Comparison of ENCODE assay signal across 18 cellular contexts in the genomic region with DNA sequence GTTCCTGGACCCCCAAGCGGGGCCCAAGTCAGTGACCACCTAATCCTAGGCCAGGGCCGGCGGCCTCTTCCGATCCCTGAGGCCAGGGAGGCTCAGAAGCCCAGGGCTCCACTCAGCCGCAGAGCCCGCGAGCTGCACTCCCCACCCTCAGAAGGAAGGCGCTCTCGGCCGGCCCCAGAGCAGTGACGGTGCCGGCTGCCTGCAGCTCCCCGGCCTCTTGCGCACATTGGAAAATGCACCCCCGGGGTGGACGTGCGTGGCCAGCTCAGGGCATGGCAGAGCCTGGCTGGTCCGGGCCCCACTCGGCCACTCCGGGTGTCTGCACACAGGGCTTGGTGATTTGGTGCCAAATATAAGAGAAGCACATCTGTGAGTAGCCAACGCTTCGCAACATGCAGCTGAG.
"Had no signal": no experiment of that assay in that cellular context is flagged by ENCODE, and none has a peak within 500 bp of the region (broad histone marks: within the 10 kb centered on the region; RNA-seq: fewer than 3 reads in every experiment).

No MANE protein-coding gene starts in this region.

- H3K4me3 Mint-ChIP-seq: activated CD8-positive, alpha-beta memory T cell treated with anti-CD3 and anti-CD28 coated beads, Interleukin-2, amount 10 ng/mL, durations not matched to agents 7 days and 5 days; activated naive CD4-positive, alpha-beta T cell treated with anti-CD3 and anti-CD28 coated beads, Interleukin-2, amount 10 ng/mL, durations not matched to agents 7 days and 5 days; activated T-cell treated with anti-CD3 and anti-CD28 coated beads, Interleukin-2, amount 50 U/mL, for 24 hours; stimulated activated naive B cell treated with anti-CD40 and anti-IgM and Interleukin-4, amounts not matched to agents 10 μg/mL and 1 μg/mL and 100 μg/mL, for 72 hours had no signal

- H3K9me3 Mint-ChIP-seq: activated T-cell treated with anti-CD3 and anti-CD28 coated beads, Interleukin-2, amount 50 U/mL, for 24 hours had no signal

- H2AFZ ChIP-seq: parathyroid adenoma had no signal

- H3K36me3 Mint-ChIP-seq: activated CD8-positive, alpha-beta memory T cell treated with anti-CD3 and anti-CD28 coated beads, Interleukin-2, amount 10 ng/mL, durations not matched to agents 7 days and 5 days; activated naive CD4-positive, alpha-beta T cell treated with anti-CD3 and anti-CD28 coated beads, Interleukin-2, amount 10 ng/mL, durations not matched to agents 7 days and 5 days; stimulated activated naive B cell treated with anti-CD40 and anti-IgM and Interleukin-4, amounts not matched to agents 10 μg/mL and 1 μg/mL and 100 μg/mL, for 72 hours had no signal

- H3K36me3 ChIP-seq: ascending aorta, lower lobe of right lung, thyroid gland, uterus had no signal

- H3K4me1 Mint-ChIP-seq: activated CD8-positive, alpha-beta memory T cell treated with anti-CD3 and anti-CD28 coated beads, Interleukin-2, amount 10 ng/mL, durations not matched to agents 7 days and 5 days; activated naive CD4-positive, alpha-beta T cell treated with anti-CD3 and anti-CD28 coated beads, Interleukin-2, amount 10 ng/mL, durations not matched to agents 7 days and 5 days; mesothelial cell of epicardium had no signal

- DNase-seq: activated CD4-positive, alpha-beta T cell treated with anti-CD3 and anti-CD28 coated beads, Interleukin-2, amount 50 U/mL, for 48 hours; activated CD8-positive, alpha-beta memory T cell treated with anti-CD3 and anti-CD28 coated beads, Interleukin-2, amount 10 ng/mL, durations not matched to agents 7 days and 5 days; activated naive CD4-positive, alpha-beta T cell treated with anti-CD3 and anti-CD28 coated beads, Interleukin-2, amount 10 ng/mL, durations not matched to agents 7 days and 5 days; activated T-cell treated with anti-CD3 and anti-CD28 coated beads, Interleukin-2, amount 50 U/mL, for 24 hours; kidney glomerular epithelial cell; lower lobe of right lung; stimulated activated CD4-positive, alpha-beta T cell treated with anti-CD3 and anti-CD28 coated beads, Interleukin-2, amount 100 ng/mL, for 48 hours; stimulated activated naive B cell treated with anti-CD40 and anti-IgM and Interleukin-4, amounts not matched to agents 10 μg/mL and 1 μg/mL and 100 μg/mL, for 72 hours; T-helper 1 cell; T1000; thyroid gland; uterus had no signal

- H3K9ac ChIP-seq: parathyroid adenoma had no signal

- H3K27ac Mint-ChIP-seq: activated CD8-positive, alpha-beta memory T cell treated with anti-CD3 and anti-CD28 coated beads, Interleukin-2, amount 10 ng/mL, durations not matched to agents 7 days and 5 days; activated naive CD4-positive, alpha-beta T cell treated with anti-CD3 and anti-CD28 coated beads, Interleukin-2, amount 10 ng/mL, durations not matched to agents 7 days and 5 days; activated T-cell treated with anti-CD3 and anti-CD28 coated beads, Interleukin-2, amount 50 U/mL, for 24 hours; mesothelial cell of epicardium; nephron progenitor cell; stimulated activated naive B cell treated with anti-CD40 and anti-IgM and Interleukin-4, amounts not matched to agents 10 μg/mL and 1 μg/mL and 100 μg/mL, for 72 hours had no signal

- H3K4me1 ChIP-seq: ascending aorta, lower lobe of right lung, parathyroid adenoma, thyroid gland, uterus had no signal

- H3K27me3 ChIP-seq: ascending aorta, hepatocyte, thyroid gland, uterus had no signal

- H3K27me3 Mint-ChIP-seq: activated CD8-positive, alpha-beta memory T cell treated with anti-CD3 and anti-CD28 coated beads, Interleukin-2, amount 10 ng/mL, durations not matched to agents 7 days and 5 days had no signal

- H3K27ac ChIP-seq: ascending aorta, hepatocyte, lower lobe of right lung, parathyroid adenoma, thyroid gland, uterus, VCaP had no signal

- H3K79me2 ChIP-seq: hepatocyte, parathyroid adenoma had no signal

- H3K9me3 ChIP-seq: ascending aorta, lower lobe of right lung, thyroid gland, uterus had no signal

- H3K4me3 ChIP-seq: ascending aorta, hepatocyte, thyroid gland, uterus had no signal
